ENCODE assay signal across 1 cellular context in the genomic region with DNA sequence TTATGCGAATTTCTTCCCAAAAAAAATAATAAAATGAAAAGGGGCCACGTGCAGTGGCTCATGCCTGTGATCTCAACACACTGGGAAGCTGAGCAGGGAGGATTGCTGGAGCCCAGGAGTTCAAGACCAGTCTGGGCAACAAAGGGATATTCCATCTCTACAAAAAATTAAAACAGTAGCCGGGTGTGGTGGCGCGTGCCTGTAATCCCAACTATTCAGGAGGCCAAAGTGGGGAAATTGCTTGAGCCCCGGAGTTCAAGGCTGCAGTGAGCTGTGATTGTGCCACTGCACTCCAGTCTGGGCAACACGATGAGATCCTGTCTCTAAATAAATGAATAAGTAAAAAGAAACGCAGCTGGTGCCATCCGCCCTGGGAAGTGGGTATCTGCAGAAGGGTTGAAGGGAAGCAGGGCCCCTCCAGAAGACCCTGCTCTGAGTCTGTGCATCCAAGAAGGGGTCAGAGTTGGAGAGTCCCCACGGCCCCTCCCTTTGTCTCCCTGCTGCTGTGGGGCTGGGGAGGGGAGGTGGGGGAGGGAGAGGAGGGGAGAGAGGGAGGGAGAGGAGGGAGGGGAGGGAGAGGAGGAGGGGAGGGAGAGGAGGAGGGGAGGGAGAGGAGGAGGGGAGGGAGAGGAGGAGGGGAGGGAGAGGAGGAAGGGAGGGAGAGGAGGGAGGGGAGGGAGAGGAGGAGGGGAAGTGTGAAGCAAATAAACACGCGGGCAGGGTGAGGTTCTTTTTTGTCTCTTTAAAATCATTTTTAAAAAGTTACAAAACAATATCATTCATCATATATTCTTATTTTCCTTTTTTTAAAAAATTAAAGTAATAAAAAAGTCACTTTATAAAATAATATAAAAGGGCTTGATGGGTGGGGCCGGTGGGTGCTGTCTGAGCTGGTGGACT.
TF ChIP-seq lines count a peak whose summit lies in the region.

No MANE protein-coding gene starts in this region.

TF ChIP-seq in HepG2, 621 proteins besides CTCF, POLR2A, EP300 and RAD21 (continued from another document and continues in another):
- TF ChIP-seq ZNF17 (CRISPR knock-in tag; IDR thresholded peaks at IDR 0.05) (no peak), POLR2AphosphoS2 (IDR thresholded peaks at IDR 0.05; ENCODE audit: low read depth, low read length) (peak; percentile 48; the same call in 1 of the 2 replicates), ZNF343 (CRISPR knock-in tag; IDR thresholded peaks at IDR 0.05) (no peak), TEAD3 (CRISPR knock-in tag; optimal IDR thresholded peaks at IDR 0.05; ENCODE audit: borderline replicate concordance) (no peak), HNRNPK (IDR thresholded peaks at IDR 0.05; ENCODE audit: low read depth, low read length, poor library complexity, severe bottlenecking) (peak; percentile 99), JUNB (CRISPR knock-in tag; IDR thresholded peaks at IDR 0.05; ENCODE audit: borderline replicate concordance) (no peak), FOXA3 (CRISPR knock-in tag; IDR thresholded peaks at IDR 0.05) (0 out of 2 replicates have a peak, but pooled peaks have one; percentile 13), MIER2 (CRISPR knock-in tag; IDR thresholded peaks at IDR 0.05) (no peak), FOXO1 (CRISPR knock-in tag; IDR thresholded peaks at IDR 0.05) (no peak), ZFP41 (CRISPR knock-in tag; IDR thresholded peaks at IDR 0.05; ENCODE audit: borderline replicate concordance) (no peak), GABPA (IDR thresholded peaks at IDR 0.05; ENCODE audit: low read depth, low read length) (no peak), GABPA (CRISPR knock-in tag; IDR thresholded peaks at IDR 0.05; ENCODE audit: low read depth) (no peak), ZNF430 (CRISPR knock-in tag; IDR thresholded peaks at IDR 0.05) (no peak), RBM22 (optimal IDR thresholded peaks at IDR 0.05; ENCODE audit: low read length) (peak; percentile 97), ZNF652 (CRISPR knock-in tag; IDR thresholded peaks at IDR 0.05; ENCODE audit: borderline replicate concordance, low read depth) (no peak), ZNF460 (CRISPR knock-in tag; IDR thresholded peaks at IDR 0.05; ENCODE audit: borderline replicate concordance) (peak; percentile 83), HOXA7 (CRISPR knock-in tag; IDR thresholded peaks at IDR 0.05) (no peak), ZNF607 (CRISPR knock-in tag; IDR thresholded peaks at IDR 0.05; ENCODE audit: borderline replicate concordance) (no peak), ELF4 (CRISPR knock-in tag; IDR thresholded peaks at IDR 0.05; ENCODE audit: borderline replicate concordance) (no peak), GATA4 (IDR thresholded peaks at IDR 0.05; ENCODE audit: borderline replicate concordance, low read depth) (no peak), ZNF101 (CRISPR knock-in tag; IDR thresholded peaks at IDR 0.05; ENCODE audit: borderline replicate concordance, low read depth) (no peak), ZNF614 (CRISPR knock-in tag; IDR thresholded peaks at IDR 0.05; ENCODE audit: borderline replicate concordance) (no peak), ATRX (CRISPR knock-in tag; IDR thresholded peaks at IDR 0.05; ENCODE audit: borderline replicate concordance) (no peak), ZNF841 (CRISPR knock-in tag; IDR thresholded peaks at IDR 0.05; ENCODE audit: borderline replicate concordance) (no peak), NCOA5 (CRISPR knock-in tag; IDR thresholded peaks at IDR 0.05) (no peak), NFIC (IDR thresholded peaks at IDR 0.05; ENCODE audit: low read length) (peak; percentile 51; the same call in 1 of the 2 replicates), ZNF547 (CRISPR knock-in tag; IDR thresholded peaks at IDR 0.05) (no peak), AGO2 (optimal IDR thresholded peaks at IDR 0.05; ENCODE audit: low read depth, low read length) (peak; percentile 60), SMARCE1 (IDR thresholded peaks at IDR 0.05; ENCODE audit: borderline replicate concordance) (no peak), ZNF160 (CRISPR knock-in tag; IDR thresholded peaks at IDR 0.05) (no peak), POLR2G (IDR thresholded peaks at IDR 0.05; ENCODE audit: low read depth, low read length) (peak; percentile 79), ZNF567 (CRISPR knock-in tag; IDR thresholded peaks at IDR 0.05; ENCODE audit: borderline replicate concordance) (no peak), ZSCAN29 (CRISPR knock-in tag; conservative IDR thresholded peaks at IDR 0.05) (no peak), TARDBP (CRISPR knock-in tag; IDR thresholded peaks at IDR 0.05) (no peak)
- TF ChIP-seq, protein P1, sequence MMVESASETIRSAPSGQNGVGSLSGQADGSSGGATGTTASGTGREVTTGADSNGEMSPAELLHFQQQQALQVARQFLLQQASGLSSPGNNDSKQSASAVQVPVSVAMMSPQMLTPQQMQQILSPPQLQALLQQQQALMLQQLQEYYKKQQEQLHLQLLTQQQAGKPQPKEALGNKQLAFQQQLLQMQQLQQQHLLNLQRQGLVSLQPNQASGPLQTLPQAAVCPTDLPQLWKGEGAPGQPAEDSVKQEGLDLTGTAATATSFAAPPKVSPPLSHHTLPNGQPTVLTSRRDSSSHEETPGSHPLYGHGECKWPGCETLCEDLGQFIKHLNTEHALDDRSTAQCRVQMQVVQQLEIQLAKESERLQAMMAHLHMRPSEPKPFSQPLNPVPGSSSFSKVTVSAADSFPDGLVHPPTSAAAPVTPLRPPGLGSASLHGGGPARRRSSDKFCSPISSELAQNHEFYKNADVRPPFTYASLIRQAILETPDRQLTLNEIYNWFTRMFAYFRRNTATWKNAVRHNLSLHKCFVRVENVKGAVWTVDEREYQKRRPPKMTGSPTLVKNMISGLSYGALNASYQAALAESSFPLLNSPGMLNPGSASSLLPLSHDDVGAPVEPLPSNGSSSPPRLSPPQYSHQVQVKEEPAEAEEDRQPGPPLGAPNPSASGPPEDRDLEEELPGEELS (CRISPR knock-in tag; IDR thresholded peaks at IDR 0.05) = no peak
- TF ChIP-seq, protein P2, sequence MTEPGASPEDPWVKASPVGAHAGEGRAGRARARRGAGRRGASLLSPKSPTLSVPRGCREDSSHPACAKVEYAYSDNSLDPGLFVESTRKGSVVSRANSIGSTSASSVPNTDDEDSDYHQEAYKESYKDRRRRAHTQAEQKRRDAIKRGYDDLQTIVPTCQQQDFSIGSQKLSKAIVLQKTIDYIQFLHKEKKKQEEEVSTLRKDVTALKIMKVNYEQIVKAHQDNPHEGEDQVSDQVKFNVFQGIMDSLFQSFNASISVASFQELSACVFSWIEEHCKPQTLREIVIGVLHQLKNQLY (CRISPR knock-in tag; IDR thresholded peaks at IDR 0.05) = no peak
- TF ChIP-seq, protein P3, sequence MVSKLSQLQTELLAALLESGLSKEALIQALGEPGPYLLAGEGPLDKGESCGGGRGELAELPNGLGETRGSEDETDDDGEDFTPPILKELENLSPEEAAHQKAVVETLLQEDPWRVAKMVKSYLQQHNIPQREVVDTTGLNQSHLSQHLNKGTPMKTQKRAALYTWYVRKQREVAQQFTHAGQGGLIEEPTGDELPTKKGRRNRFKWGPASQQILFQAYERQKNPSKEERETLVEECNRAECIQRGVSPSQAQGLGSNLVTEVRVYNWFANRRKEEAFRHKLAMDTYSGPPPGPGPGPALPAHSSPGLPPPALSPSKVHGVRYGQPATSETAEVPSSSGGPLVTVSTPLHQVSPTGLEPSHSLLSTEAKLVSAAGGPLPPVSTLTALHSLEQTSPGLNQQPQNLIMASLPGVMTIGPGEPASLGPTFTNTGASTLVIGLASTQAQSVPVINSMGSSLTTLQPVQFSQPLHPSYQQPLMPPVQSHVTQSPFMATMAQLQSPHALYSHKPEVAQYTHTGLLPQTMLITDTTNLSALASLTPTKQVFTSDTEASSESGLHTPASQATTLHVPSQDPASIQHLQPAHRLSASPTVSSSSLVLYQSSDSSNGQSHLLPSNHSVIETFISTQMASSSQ (IDR thresholded peaks at IDR 0.05; ENCODE audit: low read depth) = no peak
- TF ChIP-seq, protein P3 (CRISPR knock-in tag; IDR thresholded peaks at IDR 0.05; ENCODE audit: borderline replicate concordance) = no peak
- TF ChIP-seq, protein P4, sequence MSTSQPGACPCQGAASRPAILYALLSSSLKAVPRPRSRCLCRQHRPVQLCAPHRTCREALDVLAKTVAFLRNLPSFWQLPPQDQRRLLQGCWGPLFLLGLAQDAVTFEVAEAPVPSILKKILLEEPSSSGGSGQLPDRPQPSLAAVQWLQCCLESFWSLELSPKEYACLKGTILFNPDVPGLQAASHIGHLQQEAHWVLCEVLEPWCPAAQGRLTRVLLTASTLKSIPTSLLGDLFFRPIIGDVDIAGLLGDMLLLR (CRISPR knock-in tag; IDR thresholded peaks at IDR 0.05) = no peak
- TF ChIP-seq, protein P5, sequence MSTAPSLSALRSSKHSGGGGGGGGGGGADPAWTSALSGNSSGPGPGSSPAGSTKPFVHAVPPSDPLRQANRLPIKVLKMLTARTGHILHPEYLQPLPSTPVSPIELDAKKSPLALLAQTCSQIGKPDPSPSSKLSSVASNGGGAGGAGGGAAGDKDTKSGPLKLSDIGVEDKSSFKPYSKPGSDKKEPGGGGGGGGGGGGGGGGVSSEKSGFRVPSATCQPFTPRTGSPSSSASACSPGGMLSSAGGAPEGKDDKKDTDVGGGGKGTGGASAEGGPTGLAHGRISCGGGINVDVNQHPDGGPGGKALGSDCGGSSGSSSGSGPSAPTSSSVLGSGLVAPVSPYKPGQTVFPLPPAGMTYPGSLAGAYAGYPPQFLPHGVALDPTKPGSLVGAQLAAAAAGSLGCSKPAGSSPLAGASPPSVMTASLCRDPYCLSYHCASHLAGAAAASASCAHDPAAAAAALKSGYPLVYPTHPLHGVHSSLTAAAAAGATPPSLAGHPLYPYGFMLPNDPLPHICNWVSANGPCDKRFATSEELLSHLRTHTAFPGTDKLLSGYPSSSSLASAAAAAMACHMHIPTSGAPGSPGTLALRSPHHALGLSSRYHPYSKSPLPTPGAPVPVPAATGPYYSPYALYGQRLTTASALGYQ (CRISPR knock-in tag; IDR thresholded peaks at IDR 0.05) = no peak
- TF ChIP-seq, protein P6, sequence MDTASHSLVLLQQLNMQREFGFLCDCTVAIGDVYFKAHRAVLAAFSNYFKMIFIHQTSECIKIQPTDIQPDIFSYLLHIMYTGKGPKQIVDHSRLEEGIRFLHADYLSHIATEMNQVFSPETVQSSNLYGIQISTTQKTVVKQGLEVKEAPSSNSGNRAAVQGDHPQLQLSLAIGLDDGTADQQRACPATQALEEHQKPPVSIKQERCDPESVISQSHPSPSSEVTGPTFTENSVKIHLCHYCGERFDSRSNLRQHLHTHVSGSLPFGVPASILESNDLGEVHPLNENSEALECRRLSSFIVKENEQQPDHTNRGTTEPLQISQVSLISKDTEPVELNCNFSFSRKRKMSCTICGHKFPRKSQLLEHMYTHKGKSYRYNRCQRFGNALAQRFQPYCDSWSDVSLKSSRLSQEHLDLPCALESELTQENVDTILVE (CRISPR knock-in tag; IDR thresholded peaks at IDR 0.05) = 0 out of 2 replicates have a peak, but pooled peaks have one; percentile 14
- TF ChIP-seq, protein P7, sequence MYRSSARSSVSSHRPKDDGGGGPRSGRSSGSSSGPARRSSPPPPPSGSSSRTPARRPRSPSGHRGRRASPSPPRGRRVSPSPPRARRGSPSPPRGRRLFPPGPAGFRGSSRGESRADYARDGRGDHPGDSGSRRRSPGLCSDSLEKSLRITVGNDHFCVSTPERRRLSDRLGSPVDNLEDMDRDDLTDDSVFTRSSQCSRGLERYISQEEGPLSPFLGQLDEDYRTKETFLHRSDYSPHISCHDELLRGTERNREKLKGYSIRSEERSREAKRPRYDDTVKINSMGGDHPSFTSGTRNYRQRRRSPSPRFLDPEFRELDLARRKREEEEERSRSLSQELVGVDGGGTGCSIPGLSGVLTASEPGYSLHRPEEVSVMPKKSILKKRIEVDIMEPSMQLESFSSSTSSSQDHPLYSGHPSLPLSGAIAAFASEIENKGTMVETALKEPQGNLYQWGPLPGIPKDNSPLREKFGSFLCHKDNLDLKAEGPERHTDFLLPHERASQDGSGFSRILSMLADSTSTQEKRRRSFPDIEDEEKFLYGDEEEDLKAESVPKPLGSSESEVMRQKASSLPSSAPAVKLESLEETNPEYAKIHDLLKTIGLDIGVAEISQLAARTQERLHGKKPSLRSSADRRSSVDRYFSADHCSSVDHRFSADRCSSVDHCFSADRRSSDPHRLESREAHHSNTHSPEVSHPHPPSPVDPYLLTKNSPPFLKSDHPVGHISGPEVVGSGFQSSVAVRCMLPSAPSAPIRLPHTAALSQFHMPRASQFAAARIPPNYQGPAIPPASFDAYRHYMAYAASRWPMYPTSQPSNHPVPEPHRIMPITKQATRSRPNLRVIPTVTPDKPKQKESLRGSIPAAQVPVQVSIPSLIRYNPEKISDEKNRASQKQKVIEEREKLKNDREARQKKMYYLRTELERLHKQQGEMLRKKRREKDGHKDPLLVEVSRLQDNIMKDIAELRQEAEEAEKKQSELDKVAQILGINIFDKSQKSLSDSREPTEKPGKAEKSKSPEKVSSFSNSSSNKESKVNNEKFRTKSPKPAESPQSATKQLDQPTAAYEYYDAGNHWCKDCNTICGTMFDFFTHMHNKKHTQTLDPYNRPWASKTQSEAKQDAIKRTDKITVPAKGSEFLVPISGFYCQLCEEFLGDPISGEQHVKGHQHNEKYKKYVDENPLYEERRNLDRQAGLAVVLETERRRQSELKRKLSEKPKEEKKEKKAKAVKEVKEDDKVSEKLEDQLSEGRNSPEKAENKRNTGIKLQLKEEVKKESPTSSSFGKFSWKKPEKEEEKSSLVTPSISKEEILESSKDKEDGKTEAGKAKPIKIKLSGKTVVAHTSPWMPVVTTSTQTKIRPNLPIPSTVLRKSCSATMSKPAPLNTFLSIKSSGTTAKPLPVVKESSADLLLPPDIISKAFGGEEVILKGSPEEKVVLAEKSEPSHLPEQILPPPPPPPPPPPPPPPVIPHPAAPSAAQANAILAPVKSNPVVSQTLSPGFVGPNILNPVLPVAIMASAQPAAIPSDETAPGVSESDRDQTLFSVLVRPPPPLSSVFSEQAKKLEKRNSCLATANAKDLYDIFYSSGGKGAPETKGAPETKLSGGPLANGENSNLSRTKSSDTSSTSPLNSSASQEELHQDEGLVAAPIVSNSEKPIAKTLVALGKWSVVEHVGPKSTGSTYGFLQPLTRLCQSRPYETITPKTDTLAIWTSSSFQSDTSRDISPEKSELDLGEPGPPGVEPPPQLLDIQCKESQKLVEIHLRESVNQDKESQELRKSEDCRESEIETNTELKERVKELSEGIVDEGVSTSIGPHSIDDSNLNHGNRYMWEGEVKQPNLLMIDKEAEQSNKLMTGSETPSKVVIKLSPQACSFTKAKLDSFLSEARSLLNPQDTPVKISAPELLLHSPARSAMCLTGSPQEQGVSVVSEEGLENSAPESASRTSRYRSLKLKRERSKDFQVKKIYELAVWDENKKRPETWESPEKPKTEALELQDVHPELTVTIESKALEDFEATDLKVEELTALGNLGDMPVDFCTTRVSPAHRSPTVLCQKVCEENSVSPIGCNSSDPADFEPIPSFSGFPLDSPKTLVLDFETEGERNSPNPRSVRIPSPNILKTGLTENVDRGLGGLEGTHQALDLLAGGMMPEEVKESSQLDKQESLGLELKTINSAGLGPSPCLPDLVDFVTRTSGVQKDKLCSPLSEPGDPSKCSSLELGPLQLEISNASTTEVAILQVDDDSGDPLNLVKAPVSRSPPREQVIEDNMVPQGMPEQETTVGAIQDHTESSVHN (CRISPR knock-in tag; IDR thresholded peaks at IDR 0.05) = no peak
